Comparison of ENCODE assay signal across 8 cellular contexts in genomic region chr12:68806488-68807237, GRCh38. TPM values are rescaled to one million over a fixed set of nuclear protein-coding genes. Genes with fewer than 3 reads are reported as not detected.
DNase-seq lines count a peak whose midpoint lies in the region; ATAC-seq, FAIRE-seq and TF ChIP-seq lines count a peak whose summit lies in the region.

No MANE protein-coding gene starts in this region.

- H3K56ac ChIP-seq in H1 (replicated peaks; ENCODE audit: insufficient read length, low read depth, low read length), result no peak overlapping the region

- H3K4me1 Mint-ChIP-seq in chondrocyte (ENCODE audit: low read depth), result peaks cover 15% of the 10 kb centered on the region

- CTCF ChIA-PET in PC-3 (lab: Charles Lee) (no interaction called here), H1 (lab: Charles Lee; ENCODE audit: partially characterized antibody) (no interaction called here)

- peaks cover 10% of the 10 kb centered on the region for H3K36me3 Mint-ChIP-seq in chondrocyte (ENCODE audit: low read depth)

- intact Hi-C loops in PC-3 (cut with micrococcal nuclease) (loop anchor here (1.0 to 5.0 kb wide), 2 partner anchors 60 to 194 kb away; partner anchors contain the start of genes RAP1B and SLC35E3), gastrocnemius medialis (cut with DNase I; ENCODE audit: low total_unique reads) (loop anchor here (5.0 to 10.0 kb wide), 4 partner anchors 194 to 1539 kb away; partner anchors contain the start of genes CAND1, CPSF6, MDM1 and RAP1B)

- H3K9me3 Mint-ChIP-seq in chondrocyte (ENCODE audit: low read depth), result no peaks in the 10 kb centered on the region

- peaks cover 32% of the 10 kb centered on the region for H3K79me2 ChIP-seq in PC-3 (ENCODE audit: low read length)
- H3K79me2 ChIP-seq in H1 (ENCODE audit: control insufficient read depth in 1 of 2, insufficient read depth in 2 of 2, low read length in 2 of 2), result peaks cover 4 to 29% of the 10 kb centered on the region in 2 experiments; a peak in 3 of 4 replicates

- H3K14ac ChIP-seq in H1 (ENCODE audit: insufficient read length), result no peak overlapping the region

- H3K27me3 ChIP-seq in PC-3 (ENCODE audit: low read length), result no peaks in the 10 kb centered on the region
- H3K27me3 ChIP-seq in H1 (replicated peaks in 1 of 4; ENCODE audit: control insufficient read depth in 3 of 4, extremely low read depth in 1 of 4, insufficient read depth in 3 of 4, low read length in 3 of 4), result no peaks in the 10 kb centered on the region
- no peaks in the 10 kb centered on the region for H3K27me3 ChIP-seq in gastrocnemius medialis

- TF ChIP-seq POLR2A in H1 (IDR thresholded peaks at IDR 0.05; ENCODE audit: control extremely low read depth in 1 of 2, low read depth in 2 of 2, low read length in 2 of 2), result no peak
- no peak for TF ChIP-seq POLR2A in gastrocnemius medialis (IDR thresholded peaks at IDR 0.05)

- DNase-seq in GM12864 (ENCODE audit: low read depth) (no peak), PC-3 (peak; percentile 28), H1 (ENCODE audit: low read depth in 1 of 2, low spot score in 2 of 2) (no peak), gastrocnemius medialis (no peak), NCI-H1092 (lab: John Stamatoyannopoulos, UW) (no peak), chondrocyte (ENCODE audit: low spot score) (no peak), MV-4-11 (lab: John Stamatoyannopoulos, UW) (no peak), NCI-H1694 treated with DMSO at 0.1 percent for 48 hours (lab: John Stamatoyannopoulos, UW) (no peak)

- peaks cover 22% of the 10 kb centered on the region for H3K4me1 ChIP-seq in PC-3 (ENCODE audit: insufficient read depth, low read length)
- peaks cover 3 to 12% (median 6%) of the 10 kb centered on the region in 4 experiments; a peak in 5 of 7 replicates for H3K4me1 ChIP-seq in H1 (replicated peaks in 1 of 4; ENCODE audit: control insufficient read depth in 3 of 4, insufficient read depth in 4 of 4, low read length in 3 of 4)
- peaks cover 0 to 9% of the 10 kb centered on the region in 2 donors for H3K4me1 ChIP-seq in gastrocnemius medialis

- in situ Hi-C loops in gastrocnemius medialis (cut with MboI; ENCODE audit: low sequenced_read_pairs in 4 of 4), result loop anchor here in 2 of 4 donors (5.0 to 25.0 kb wide), 2 partner anchors 59 to 444 kb away; partner anchors contain the start of gene SLC35E3 (in 1 of the 2)

- H3K4me2 ChIP-seq in PC-3 (ENCODE audit: low read length), result peak overlapping the region; percentile 96
- H3K4me2 ChIP-seq in H1 (ENCODE audit: insufficient read depth in 1 of 2, low read depth in 2 of 2, low read length in 2 of 2), result peak overlapping the region; percentile 66 to 70

- H3K23me2 ChIP-seq in H1 (ENCODE audit: low read depth, low read length), result peaks cover 2% of the 10 kb centered on the region

- H3F3A ChIP-seq in PC-3 (ENCODE audit: low read length, unreplicated experiment), result no peaks in the 10 kb centered on the region

- no peak overlapping the region for H3K27ac Mint-ChIP-seq in chondrocyte (ENCODE audit: unreplicated experiment)

- no peak overlapping the region for H3K23ac ChIP-seq in H1 (ENCODE audit: insufficient read length)

- no peak overlapping the region for H2BK20ac ChIP-seq in H1 (ENCODE audit: low read length)

- no peaks in the 10 kb centered on the region for H3K9me2 ChIP-seq in PC-3 (replicated peaks; ENCODE audit: low read length)

- H3K27ac ChIP-seq in PC-3 (ENCODE audit: low read length), result peak overlapping the region; percentile 95; the same call in 1 of the 2 replicates
- H3K27ac ChIP-seq in H1 (ENCODE audit: low read depth, low read length), result no peak overlapping the region
- H3K27ac ChIP-seq in gastrocnemius medialis, result peak overlapping the region; percentile 97 to 99 (median 98)

- no peak for TF ChIP-seq CTCF in GM12864 (IDR thresholded peaks at IDR 0.05; ENCODE audit: low read depth, low read length, missing control alignments)
- no peak for TF ChIP-seq CTCF in PC-3 (conservative IDR thresholded peaks at IDR 0.05; ENCODE audit: low read depth, low read length)
- no peak for TF ChIP-seq CTCF in H1 (IDR thresholded peaks at IDR 0.05; ENCODE audit: control extremely low read depth in 1 of 3, insufficient read depth in 1 of 3, low read depth in 1 of 3, low read length in 3 of 3)
- no peak for TF ChIP-seq CTCF in gastrocnemius medialis (IDR thresholded peaks at IDR 0.05 in 4 of 5, conservative IDR thresholded peaks at IDR 0.05 in 1 of 5)
- TF ChIP-seq CTCF in chondrocyte (IDR thresholded peaks at IDR 0.05), result no peak

- no peak overlapping the region for H2BK15ac ChIP-seq in H1 (ENCODE audit: low read length)

- no peak overlapping the region for H2AK5ac ChIP-seq in H1 (ENCODE audit: low read depth, low read length)

- no peak overlapping the region for H3K18ac ChIP-seq in H1 (ENCODE audit: extremely low read depth, low read length)

- POLR2A ChIA-PET in PC-3 (lab: Charles Lee; ENCODE audit: unreplicated experiment) (interaction anchor here (0.7 kb wide), 1 partner anchor 498 kb away, joined by 3 read pairs; no protein-coding TSS in a partner anchor), H1 (lab: Charles Lee; ENCODE audit: partially characterized antibody) (interaction anchor here (1.2 to 3.3 kb wide), 13 partner anchors 10 to 60 kb away, joined by 3 to 41 read pairs (median 6); partner anchors contain the start of gene SLC35E3)

- H3K4me3 ChIP-seq in GM12864 (ENCODE audit: low read depth, low read length) (peak overlapping the region; percentile 96; the same call in 1 of the 2 replicates), PC-3 (ENCODE audit: low read length) (peak overlapping the region; percentile 81; the same call in 1 of the 2 replicates), H1 (ENCODE audit: extremely low read depth in 1 of 4, insufficient read depth in 2 of 4, low read depth in 3 of 4, low read length in 4 of 4) (peak overlapping the region in 2 of 4 experiments; percentile 46 to 97; a peak in 4 of 8 replicates), gastrocnemius medialis (peak overlapping the region; percentile 88 to 98 (median 96))

- no peaks in the 10 kb centered on the region for H3K27me3 Mint-ChIP-seq in chondrocyte (ENCODE audit: low read depth)

- H4K8ac ChIP-seq in H1 (ENCODE audit: extremely low read depth, insufficient read depth, low read length), result no peak overlapping the region

- H2BK120ac ChIP-seq in H1 (replicated peaks; ENCODE audit: low read depth, low read length), result no peak overlapping the region

- peaks cover 8% of the 10 kb centered on the region for H3K36me3 ChIP-seq in PC-3 (ENCODE audit: low read depth, low read length)
- peaks cover 0 to 21% (median 4%) of the 10 kb centered on the region in 4 experiments; a peak in 2 of 8 replicates for H3K36me3 ChIP-seq in H1 (ENCODE audit: control insufficient read depth in 2 of 4, insufficient read depth in 4 of 4, low read length in 3 of 4)
- H3K36me3 ChIP-seq in gastrocnemius medialis, result peaks cover 0 to 19% of the 10 kb centered on the region in 2 donors

- WGBS in H1 (ENCODE audit: extremely low coverage in 1 of 2, insufficient coverage in 1 of 2, insufficient read length in 1 of 2, insufficient replicate concordance in 2 of 2, low coverage in 1 of 2, low lambda C conversion rate in 2 of 2, missing lambda C conversion rate in 1 of 2), 2 experiments, result 81% methylated on average over 15 of the region's 18 CpGs; no CpG with 5 or more reads in 1 of the 2 experiments

- no peak overlapping the region for H3K4ac ChIP-seq in H1 (replicated peaks; ENCODE audit: insufficient read length, low read depth, low read length)

- H2BK5ac ChIP-seq in H1 (ENCODE audit: low read depth, low read length), result no peak overlapping the region

- H4K91ac ChIP-seq in H1 (replicated peaks; ENCODE audit: insufficient read length, low read length), result no peak overlapping the region

- no peak for TF ChIP-seq RAD21 in H1 (IDR thresholded peaks at IDR 0.05 in 1 of 2, conservative IDR thresholded peaks at IDR 0.05 in 1 of 2; ENCODE audit: low read depth in 2 of 2, low read length in 2 of 2)

- H3K9ac ChIP-seq in PC-3 (ENCODE audit: low read length), result peak overlapping the region; percentile 99
- no peak overlapping the region; a peak in 1 of 7 replicates for H3K9ac ChIP-seq in H1 (replicated peaks in 1 of 4; ENCODE audit: extremely low read depth in 1 of 4, low read depth in 3 of 4, low read length in 3 of 4)

- no peak overlapping the region for H2BK12ac ChIP-seq in H1 (ENCODE audit: low read depth, low read length)

- peaks cover 10% of the 10 kb centered on the region; the same call in 1 of the 2 replicates for H4K20me1 ChIP-seq in PC-3 (ENCODE audit: low read length)
- H4K20me1 ChIP-seq in H1 (replicated peaks in 1 of 2; ENCODE audit: control insufficient read depth in 1 of 2, insufficient read depth in 2 of 2, low read length in 2 of 2), result peaks cover 0 to 1% of the 10 kb centered on the region in 2 experiments

- peak overlapping the region; percentile 79 for H2AFZ ChIP-seq in PC-3 (ENCODE audit: low read length)
- no peak overlapping the region for H2AFZ ChIP-seq in H1 (ENCODE audit: low read length)

- ATAC-seq in PC-3, result no peak
- no peak for ATAC-seq in gastrocnemius medialis

- no peaks in the 10 kb centered on the region for H3K79me1 ChIP-seq in H1 (ENCODE audit: low read depth, low read length)

- no peak overlapping the region for H4K5ac ChIP-seq in H1 (ENCODE audit: insufficient read length, low read depth, low read length)

- no peak for FAIRE-seq in H1 (lab: Jason Lieb, UNC)

- H3K9me3 ChIP-seq in PC-3 (ENCODE audit: low read length), result no peaks in the 10 kb centered on the region
- H3K9me3 ChIP-seq in H1 (ENCODE audit: insufficient read depth in 2 of 2, low read depth in 1 of 2, low read length in 1 of 2), result no peaks in the 10 kb centered on the region
- no peaks in the 10 kb centered on the region for H3K9me3 ChIP-seq in gastrocnemius medialis

- BruUV-seq in PC-3 (replicated peaks; lab: Mats Ljungman, UMichigan), result no TSS peak

- no peak overlapping the region for H3K4me3 Mint-ChIP-seq in chondrocyte (ENCODE audit: unreplicated experiment)

- TF ChIP-seq EP300 in H1 (IDR thresholded peaks at IDR 0.05; ENCODE audit: borderline replicate concordance in 1 of 2, low read depth in 2 of 2, low read length in 2 of 2), result no peak

TF ChIP-seq in H1, 55 proteins besides CTCF, POLR2A, EP300 and RAD21 (continues in another document):
- no peak for TF ChIP-seq TBP (IDR thresholded peaks at IDR 0.05; ENCODE audit: low read depth, low read length)
- TF ChIP-seq PHF8 (conservative IDR thresholded peaks at IDR 0.05; ENCODE audit: low read depth, low read length), result no peak
- TF ChIP-seq TAF1 (IDR thresholded peaks at IDR 0.05; ENCODE audit: low read depth, low read length), result no peak

RNA-seq across cellular contexts. Expression of gene MDM2, which starts 1.3 kb away (rescaled TPM):
- total RNA-seq in PC-3 (2014; rRNA removed) (43.0 and 86.4 TPM in 2 replicates), gastrocnemius medialis (10 to 100 TPM; 61.6 to 92.2 (median 70.0) TPM), chondrocyte (146 to 160 TPM (median 158 TPM) in 3 replicates)
- total RNA-seq in H1 (2021; fragmentation: NEBNext Ultra II Directional; extraction: Animal tissue kit (Norgen Biotek cat#: 25700)), result 115 and 134 TPM in 2 replicates
- polyA plus RNA-seq in H1 (2011; rRNA removed), result 15.1 and 16.3 TPM in 2 replicates
- 19.6 TPM for polyA plus RNA-seq in H1 (2011; cell fraction: cytosol; rRNA removed)
- 19.2 TPM for polyA plus RNA-seq in H1 (2011; cell fraction: nucleus; rRNA removed)
- polyA plus RNA-seq in H1 (2012, experiment 1 of 2), result 19.4 to 58.6 TPM (median 26.0 TPM) in 4 replicates
- polyA plus RNA-seq in H1 (2012, experiment 2 of 2), result 2.7 TPM
- 67.8 TPM for polyA plus RNA-seq in H1 (2013, experiment 1 of 2)
- polyA plus RNA-seq in H1 (2013, experiment 2 of 2), result 62.5 TPM
- polyA minus RNA-seq in H1 (2011; rRNA and poly(A)+ RNA removed), result 74.4 and 85.2 TPM in 2 replicates
- polyA minus RNA-seq in H1 (2011; cell fraction: cytosol; rRNA and poly(A)+ RNA removed), result 66.8 TPM
- polyA minus RNA-seq in H1 (2011; cell fraction: nucleus; rRNA and poly(A)+ RNA removed), result 108 TPM
